Comparison of ENCODE assay signal across 9 cellular contexts in genomic region chr12:38886064-38886463, GRCh38. TPM values are rescaled to one million over a fixed set of nuclear protein-coding genes. Genes with fewer than 3 reads are reported as not detected.
DNase-seq lines count a peak whose midpoint lies in the region; ATAC-seq, FAIRE-seq and TF ChIP-seq lines count a peak whose summit lies in the region.
"Had no signal": no experiment of that assay in that cellular context is flagged by ENCODE, and none has a peak within 500 bp of the region (broad histone marks: within the 10 kb centered on the region; RNA-seq: fewer than 3 reads in every experiment).

No MANE protein-coding gene starts in this region.

- CTCF ChIA-PET in activated CD4-positive, alpha-beta T cell treated with anti-CD3 and anti-CD28 coated beads for 36 hours (lab: Charles Lee) = no interaction called here

- no peak for ATAC-seq in activated CD4-positive, alpha-beta T cell treated with anti-CD3 and anti-CD28 coated beads for 36 hours
- no peak for ATAC-seq in HG03469 (IDR thresholded peaks at IDR 0.05; ENCODE audit: unreplicated experiment)

- H3K4me1 Mint-ChIP-seq in activated CD4-positive, alpha-beta T cell treated with anti-CD3 and anti-CD28 coated beads for 36 hours = peaks cover 3% of the 10 kb centered on the region
- H3K4me1 Mint-ChIP-seq: activated B cell treated with CpG ODN at 0.5 μM for 24 hours had no signal

- peak; percentile 55 for DNase-seq in activated CD4-positive, alpha-beta T cell treated with anti-CD3 and anti-CD28 coated beads for 36 hours
- no peak for DNase-seq in activated CD4-positive, alpha-beta T cell treated with anti-CD3 and anti-CD28 coated beads, Interleukin-2, amount 50 U/mL, for 4 hours
- peak; percentile 62 for DNase-seq in RCC 7860 (ENCODE audit: low spot score)
- peak; percentile 91 for DNase-seq in fibroblast of mammary gland (ENCODE audit: low read depth)
- peak; percentile 10 for DNase-seq in stimulated activated CD4-positive, alpha-beta T cell treated with anti-CD3 and anti-CD28 coated beads, Interleukin-4, amount 100 ng/mL, for 1 hour
- no peak for DNase-seq in stimulated activated CD8-positive, alpha-beta memory T cell treated with anti-CD3 and anti-CD28 coated beads, Interleukin-4, amount 100 ng/mL, for 48 hours
- no peak for DNase-seq in DMS 273 treated with DMSO at 0.1 percent for 48 hours (lab: John Stamatoyannopoulos, UW)
- DNase-seq: activated B cell treated with CpG ODN at 0.5 μM for 24 hours had no signal

- TF ChIP-seq CTCF in fibroblast of mammary gland (conservative IDR thresholded peaks at IDR 0.05; ENCODE audit: control insufficient read depth, insufficient read depth, low read depth, low read length) = no peak

- H3K4me3 Mint-ChIP-seq in activated CD4-positive, alpha-beta T cell treated with anti-CD3 and anti-CD28 coated beads for 36 hours = no peak overlapping the region
- H3K4me3 Mint-ChIP-seq: activated B cell treated with CpG ODN at 0.5 μM for 24 hours had no signal

- intact Hi-C loops in activated CD4-positive, alpha-beta T cell treated with anti-CD3 and anti-CD28 coated beads for 36 hours (cut with DNase I, micrococcal nuclease) = loop anchor here in 1 of 2 experiments (5.0 kb wide), 1 partner anchor 36 kb away; no protein-coding TSS in a partner anchor

- no peak overlapping the region for H3K4me3 ChIP-seq in fibroblast of mammary gland (ENCODE audit: control insufficient read depth, low read depth, low read length)

- no peaks in the 10 kb centered on the region for H3K9me3 Mint-ChIP-seq in activated CD4-positive, alpha-beta T cell treated with anti-CD3 and anti-CD28 coated beads for 36 hours (ENCODE audit: low read depth)
- H3K9me3 Mint-ChIP-seq: activated B cell treated with CpG ODN at 0.5 μM for 24 hours had no signal

- peak; percentile 77 for FAIRE-seq in RCC 7860 (lab: Jason Lieb, UNC)

- H3K27ac Mint-ChIP-seq in activated CD4-positive, alpha-beta T cell treated with anti-CD3 and anti-CD28 coated beads for 36 hours = no peak overlapping the region
- H3K27ac Mint-ChIP-seq: activated B cell treated with CpG ODN at 0.5 μM for 24 hours had no signal

- H3K36me3 Mint-ChIP-seq in activated CD4-positive, alpha-beta T cell treated with anti-CD3 and anti-CD28 coated beads for 36 hours (ENCODE audit: low read depth) = peaks cover 2% of the 10 kb centered on the region

- POLR2A ChIA-PET in activated CD4-positive, alpha-beta T cell treated with anti-CD3 and anti-CD28 coated beads for 36 hours (lab: Charles Lee) = no interaction called here

- no peaks in the 10 kb centered on the region for H3K27me3 Mint-ChIP-seq in activated CD4-positive, alpha-beta T cell treated with anti-CD3 and anti-CD28 coated beads for 36 hours
- H3K27me3 Mint-ChIP-seq: activated B cell treated with CpG ODN at 0.5 μM for 24 hours had no signal

RNA-seq across cellular contexts. Expression of gene CPNE8, which starts 19.3 kb away (rescaled TPM):
- total RNA-seq in activated CD4-positive, alpha-beta T cell treated with anti-CD3 and anti-CD28 coated beads for 36 hours = 1 to 10 TPM; 3.0 to 4.6 TPM

Comparison
In these comparisons a context has a peak if more than half of its experiments do, and no peak if none do; other contexts are left out.
1. DNase-seq: peak in activated CD4-positive, alpha-beta T cell treated with anti-CD3 and anti-CD28 coated beads for 36 hours (single experiment), RCC 7860 (single experiment), fibroblast of mammary gland (single experiment) and stimulated activated CD4-positive, alpha-beta T cell treated with anti-CD3 and anti-CD28 coated beads, Interleukin-4, amount 100 ng/mL, for 1 hour (single experiment); none in activated CD4-positive, alpha-beta T cell treated with anti-CD3 and anti-CD28 coated beads, Interleukin-2, amount 50 U/mL, for 4 hours (0 of 2), stimulated activated CD8-positive, alpha-beta memory T cell treated with anti-CD3 and anti-CD28 coated beads, Interleukin-4, amount 100 ng/mL, for 48 hours (single experiment) and DMS 273 treated with DMSO at 0.1 percent for 48 hours (single experiment).